In genomic region chr11:64224151-64224890, GRCh38 we compare ENCODE assay signal across 10 cellular contexts. TPM values are rescaled to one million over a fixed set of nuclear protein-coding genes. Genes with fewer than 3 reads are reported as not detected.
DNase-seq lines count a peak whose midpoint lies in the region; FAIRE-seq and TF ChIP-seq lines count a peak whose summit lies in the region.
"Had no signal": no experiment of that assay in that cellular context is flagged by ENCODE, and none has a peak within 500 bp of the region (broad histone marks: within the 10 kb centered on the region; RNA-seq: fewer than 3 reads in every experiment).

No MANE protein-coding gene starts in this region.

- H3K9me3 ChIP-seq in kidney (ENCODE audit: control insufficient read depth in 1 of 2, low read length in 2 of 2) (no peaks in the 10 kb centered on the region), WERI-Rb-1 (ENCODE audit: severe bottlenecking) (no peaks in the 10 kb centered on the region)

- H3K9ac ChIP-seq in kidney (ENCODE audit: low read length in 2 of 2) = no peak overlapping the region

- TF ChIP-seq CTCF in kidney (IDR thresholded peaks at IDR 0.05; ENCODE audit: borderline replicate concordance, extremely low read depth, insufficient read depth) = no peak
- TF ChIP-seq CTCF in WERI-Rb-1 (IDR thresholded peaks at IDR 0.05; ENCODE audit: low read depth, low read length) = no peak

- peaks cover 30% of the 10 kb centered on the region for H3K4me1 Mint-ChIP-seq in activated CD4-positive, alpha-beta memory T cell treated with anti-CD3 and anti-CD28 coated beads, Interleukin-2, amount 10 ng/mL, durations not matched to agents 7 days and 5 days

- H3K27me3 ChIP-seq in WERI-Rb-1 (ENCODE audit: insufficient read depth, low read depth, severe bottlenecking) = no peaks in the 10 kb centered on the region

- peak overlapping the region; percentile 58 for H3K27ac Mint-ChIP-seq in activated CD4-positive, alpha-beta memory T cell treated with anti-CD3 and anti-CD28 coated beads, Interleukin-2, amount 10 ng/mL, durations not matched to agents 7 days and 5 days

- no peaks in the 10 kb centered on the region for H3K9me3 Mint-ChIP-seq in activated CD4-positive, alpha-beta memory T cell treated with anti-CD3 and anti-CD28 coated beads, Interleukin-2, amount 10 ng/mL, durations not matched to agents 7 days and 5 days

- H3K4me1 ChIP-seq in kidney (ENCODE audit: control insufficient read depth in 1 of 2, insufficient read depth in 1 of 2, low read depth in 1 of 2, low read length in 2 of 2) = peaks cover 16 to 23% of the 10 kb centered on the region in 2 donors

- CTCF ChIA-PET in activated CD4-positive, alpha-beta memory T cell treated with anti-CD3 and anti-CD28 coated beads, Interleukin-2, amount 10 ng/mL, durations not matched to agents 7 days and 5 days (lab: Charles Lee) = interaction anchor here (0.9 to 1.4 kb wide), 3 partner anchors 10 to 26 kb away, joined by 3 to 4 read pairs (median 4); no protein-coding TSS in a partner anchor

- peak; percentile 20 for DNase-seq in stimulated activated CD4-positive, alpha-beta T cell treated with anti-CD3 and anti-CD28 coated beads, Interleukin-15, amount 100 ng/mL, for 24 hours
- no peak for DNase-seq in stimulated activated CD4-positive, alpha-beta T cell treated with anti-CD3 and anti-CD28 coated beads, Interleukin-2, amount 100 ng/mL, for 48 hours
- no peak for DNase-seq in activated CD4-positive, alpha-beta memory T cell treated with anti-CD3 and anti-CD28 coated beads, Interleukin-2, amount 10 ng/mL, durations not matched to agents 7 days and 5 days
- DNase-seq in kidney = peak; percentile 80
- no peak for DNase-seq in DMS79 (lab: John Stamatoyannopoulos, UW)
- DNase-seq in amygdala (lab: John Stamatoyannopoulos, UW) = no peak
- DNase-seq in WERI-Rb-1 = no peak
- no peak for DNase-seq in cortex of kidney (lab: John Stamatoyannopoulos, UW)
- DNase-seq: NCI-H2029 had no signal

- H3K36me3 Mint-ChIP-seq in activated CD4-positive, alpha-beta memory T cell treated with anti-CD3 and anti-CD28 coated beads, Interleukin-2, amount 10 ng/mL, durations not matched to agents 7 days and 5 days (ENCODE audit: low read depth) = peaks cover 17% of the 10 kb centered on the region

- intact Hi-C loops in kidney (cut with DNase I) = no loop called here

- H3K4me3 Mint-ChIP-seq in activated CD4-positive, alpha-beta memory T cell treated with anti-CD3 and anti-CD28 coated beads, Interleukin-2, amount 10 ng/mL, durations not matched to agents 7 days and 5 days = peak overlapping the region; percentile 88

- H3K27me3 Mint-ChIP-seq in activated CD4-positive, alpha-beta memory T cell treated with anti-CD3 and anti-CD28 coated beads, Interleukin-2, amount 10 ng/mL, durations not matched to agents 7 days and 5 days = no peaks in the 10 kb centered on the region

- H3K36me3 ChIP-seq in kidney (ENCODE audit: control insufficient read depth in 1 of 2, insufficient read depth in 2 of 2, low read length in 2 of 2) (no peaks in the 10 kb centered on the region), WERI-Rb-1 (no peaks in the 10 kb centered on the region; the same call in 1 of the 2 replicates)

- no peak for FAIRE-seq in kidney (lab: Jason Lieb, UNC)
- FAIRE-seq: colon had no signal

- H3K4me3 ChIP-seq in kidney (ENCODE audit: low read length in 2 of 2) (peak overlapping the region in 1 of 2 donors; percentile 91), WERI-Rb-1 (ENCODE audit: low read depth, low read length) (no peak overlapping the region)

- POLR2A ChIA-PET in activated CD4-positive, alpha-beta memory T cell treated with anti-CD3 and anti-CD28 coated beads, Interleukin-2, amount 10 ng/mL, durations not matched to agents 7 days and 5 days (lab: Charles Lee) = interaction anchor here (0.8 to 14.6 kb wide), 18 partner anchors 8 to 116 kb away, joined by 3 to 275 read pairs (median 6); partner anchors contain the start of genes CCDC88B, FERMT3, FKBP2 and GPR137

- H3K27ac ChIP-seq in kidney (ENCODE audit: low read depth in 2 of 2, low read length in 2 of 2) (no peak overlapping the region), WERI-Rb-1 (no peak overlapping the region)

RNA-seq across cellular contexts. Expression of gene TRPT1, which starts 1.7 kb away (rescaled TPM):
- total RNA-seq in activated CD4-positive, alpha-beta memory T cell treated with anti-CD3 and anti-CD28 coated beads, Interleukin-2, amount 10 ng/mL, durations not matched to agents 7 days and 5 days = 10 to 100 TPM; 34.7 to 35.3 TPM
- total RNA-seq in kidney = 39.2 TPM
- polyA plus RNA-seq in kidney (ENCODE audit: insufficient read depth, low read depth, low replicate concordance) = 103 TPM

RNA-seq across cellular contexts. Expression of gene NUDT22, which starts 1.8 kb away (rescaled TPM):
- 10 to 100 TPM; 84.8 to 90.6 TPM for total RNA-seq in activated CD4-positive, alpha-beta memory T cell treated with anti-CD3 and anti-CD28 coated beads, Interleukin-2, amount 10 ng/mL, durations not matched to agents 7 days and 5 days
- 64.5 TPM for total RNA-seq in kidney
- 150 TPM for polyA plus RNA-seq in kidney (ENCODE audit: insufficient read depth, low read depth, low replicate concordance)

RNA-seq across cellular contexts. Expression of gene DNAJC4, which starts 6.0 kb away (rescaled TPM):
- 10 to 100 TPM; 40.8 to 42.0 TPM for total RNA-seq in activated CD4-positive, alpha-beta memory T cell treated with anti-CD3 and anti-CD28 coated beads, Interleukin-2, amount 10 ng/mL, durations not matched to agents 7 days and 5 days
- 31.1 TPM for total RNA-seq in kidney
- polyA plus RNA-seq in kidney (ENCODE audit: insufficient read depth, low read depth, low replicate concordance) = 102 TPM

RNA-seq across cellular contexts. Expression of gene VEGFB, which starts 10.1 kb away (rescaled TPM):
- total RNA-seq in activated CD4-positive, alpha-beta memory T cell treated with anti-CD3 and anti-CD28 coated beads, Interleukin-2, amount 10 ng/mL, durations not matched to agents 7 days and 5 days = 10 to 100 TPM; 49.1 to 58.5 TPM
- total RNA-seq in kidney = 77.6 TPM
- polyA plus RNA-seq in kidney (ENCODE audit: insufficient read depth, low read depth, low replicate concordance) = 157 TPM

RNA-seq across cellular contexts. Expression of gene FKBP2, which starts 16.6 kb away (rescaled TPM):
- total RNA-seq in activated CD4-positive, alpha-beta memory T cell treated with anti-CD3 and anti-CD28 coated beads, Interleukin-2, amount 10 ng/mL, durations not matched to agents 7 days and 5 days = 10 to 100 TPM; 26.4 to 27.9 TPM
- total RNA-seq in kidney = 76.0 TPM
- polyA plus RNA-seq in kidney (ENCODE audit: insufficient read depth, low read depth, low replicate concordance) = 411 TPM

Comparison
In these comparisons a context has a peak if more than half of its experiments do, and no peak if none do; other contexts are left out.
1. DNase-seq: peak in stimulated activated CD4-positive, alpha-beta T cell treated with anti-CD3 and anti-CD28 coated beads, Interleukin-15, amount 100 ng/mL, for 24 hours (single experiment) and kidney (single experiment); none in stimulated activated CD4-positive, alpha-beta T cell treated with anti-CD3 and anti-CD28 coated beads, Interleukin-2, amount 100 ng/mL, for 48 hours (0 of 2), activated CD4-positive, alpha-beta memory T cell treated with anti-CD3 and anti-CD28 coated beads, Interleukin-2, amount 10 ng/mL, durations not matched to agents 7 days and 5 days (single experiment), DMS79 (single experiment), amygdala (0 of 56), WERI-Rb-1 (single experiment) and cortex of kidney (single experiment).